Comparison of ENCODE assay signal across 28 cellular contexts in genomic region chr11:41099654-41100053, GRCh38.
"Had no signal": no experiment of that assay in that cellular context is flagged by ENCODE, and none has a peak within 500 bp of the region (broad histone marks: within the 10 kb centered on the region; RNA-seq: fewer than 3 reads in every experiment).

No MANE protein-coding gene starts in this region.

- H2AFZ ChIP-seq: neural progenitor cell, parathyroid adenoma had no signal

- H3K4me1 ChIP-seq: neural progenitor cell, parathyroid adenoma, psoas muscle, spleen, suprapubic skin, testis, tibial artery, transverse colon, upper lobe of right lung, uterus had no signal

- H3K36me3 ChIP-seq: neural progenitor cell, ovary, spleen, suprapubic skin, tibial artery, transverse colon, upper lobe of right lung, uterus had no signal

- ATAC-seq: natural killer cell; psoas muscle; right cardiac atrium; sciatic nerve; stimulated activated memory B cell treated with anti-CD40 and anti-IgM and Interleukin-4, amounts not matched to agents 10 μg/mL and 1 μg/mL and 100 μg/mL, for 72 hours; stimulated activated naive CD8-positive, alpha-beta T cell treated with anti-CD3 and anti-CD28 coated beads, Interleukin-15, amount 100 ng/mL, for 72 hours; stimulated activated naive CD8-positive, alpha-beta T cell treated with anti-CD3 and anti-CD28 coated beads, Interleukin-15, Interleukin-2, amounts not matched to agents 100 U/mL and 50 U/mL, for 24 hours; upper lobe of right lung had no signal

- H3K4me3 ChIP-seq: neural progenitor cell, ovary, psoas muscle, skin epidermis, smooth muscle cell, spleen, suprapubic skin, testis, tibial artery, transverse colon, upper lobe of right lung, uterus had no signal

- H3K9ac ChIP-seq: neural progenitor cell, parathyroid adenoma had no signal

- H3K79me2 ChIP-seq: parathyroid adenoma had no signal

- H3K27me3 ChIP-seq: neural progenitor cell, ovary, spleen, suprapubic skin, testis, tibial artery, transverse colon, upper lobe of right lung, uterus had no signal

- DNase-seq: natural killer cell; occipital lobe; ovary; posterior cingulate gyrus; psoas muscle; right cardiac atrium; spleen; stimulated activated CD4-positive, alpha-beta T cell treated with anti-CD3 and anti-CD28 coated beads, Interleukin-12 subunit alpha, Interleukin-12 subunit beta, amount 100 ng/mL, for 4 hours; stimulated activated CD4-positive, alpha-beta T cell treated with anti-CD3 and anti-CD28 coated beads, Interleukin-1b, Interleukin-23, amount 100 ng/mL, for 48 hours; stimulated activated CD4-positive, alpha-beta T cell treated with anti-CD3 and anti-CD28 coated beads, Interleukin-4, amount 100 ng/mL, for 1 hour; stimulated activated CD4-positive, alpha-beta T cell treated with anti-CD3 and anti-CD28 coated beads, Interleukin-4, amount 100 ng/mL, for 4 hours; stimulated activated CD8-positive, alpha-beta memory T cell treated with anti-CD3 and anti-CD28 coated beads, Interleukin-4, amount 100 ng/mL, for 48 hours; stimulated activated naive CD4-positive, alpha-beta T cell; stimulated activated naive CD8-positive, alpha-beta T cell treated with anti-CD3 and anti-CD28 coated beads, Interleukin-15, amount 100 ng/mL, for 72 hours; stimulated activated naive CD8-positive, alpha-beta T cell treated with anti-CD3 and anti-CD28 coated beads, Interleukin-15, Interleukin-2, amounts not matched to agents 100 U/mL and 50 U/mL, for 24 hours; substantia nigra; testis; tibial artery; transverse colon; upper lobe of right lung; uterus had no signal

- H3K27ac ChIP-seq: neural progenitor cell, ovary, parathyroid adenoma, psoas muscle, skin epidermis, spleen, suprapubic skin, testis, tibial artery, transverse colon, upper lobe of right lung, uterus had no signal

- H3K9me3 ChIP-seq: ovary, psoas muscle, suprapubic skin, testis, tibial artery, upper lobe of right lung, uterus had no signal

- H3K4me2 ChIP-seq: neural progenitor cell, smooth muscle cell had no signal
